8 cellular contexts compared by ENCODE assay signal in genomic region chr12:123971770-123972447, GRCh38. TPM values are rescaled to one million over a fixed set of nuclear protein-coding genes. Genes with fewer than 3 reads are reported as not detected.
DNase-seq lines count a peak whose midpoint lies in the region; FAIRE-seq and TF ChIP-seq lines count a peak whose summit lies in the region.

No MANE protein-coding gene starts in this region.

- no peak for FAIRE-seq in astrocyte (lab: Jason Lieb, UNC)

- TF ChIP-seq EP300 in sigmoid colon (IDR thresholded peaks at IDR 0.05) = no peak

- TF ChIP-seq POLR2A in sigmoid colon (IDR thresholded peaks at IDR 0.05) = no peak

- peak overlapping the region; percentile 99 for H3K4me3 Mint-ChIP-seq in astrocyte (ENCODE audit: unreplicated experiment)

- no peaks in the 10 kb centered on the region for H3K9me3 Mint-ChIP-seq in astrocyte (ENCODE audit: unreplicated experiment)

- DNase-seq in ACHN (peak; percentile 73), GM19238 (ENCODE audit: insufficient read length, low spot score) (peak; percentile 16), HL-60 (ENCODE audit: low read depth in 1 of 2, low spot score in 1 of 2) (no peak), SW480 (ENCODE audit: low spot score) (peak; percentile 65), astrocyte (ENCODE audit: low read depth) (peak; percentile 46), iPS DF 4.7 (ENCODE audit: extremely low read depth, low spot score) (peak; percentile 94), sigmoid colon (peak; percentile 71), hepatic stellate cell (ENCODE audit: low spot score) (no peak)

- H3K4me1 ChIP-seq in astrocyte (ENCODE audit: insufficient read depth, low read length) = peaks cover 28% of the 10 kb centered on the region
- peaks cover 0 to 28% (median 21%) of the 10 kb centered on the region in 4 donors for H3K4me1 ChIP-seq in sigmoid colon

- peak overlapping the region; percentile 86 for H3K9ac ChIP-seq in astrocyte (ENCODE audit: low read length)

- peaks cover 48% of the 10 kb centered on the region for H4K20me1 ChIP-seq in astrocyte (ENCODE audit: insufficient read depth, low read length)

- peak overlapping the region; percentile 94 for H3K4me2 ChIP-seq in astrocyte (ENCODE audit: low read length)

- H3K9me3 ChIP-seq in astrocyte (ENCODE audit: insufficient read depth, low read depth, low read length) (no peaks in the 10 kb centered on the region), sigmoid colon (no peaks in the 10 kb centered on the region)

- peak overlapping the region; percentile 96 for H3K27ac Mint-ChIP-seq in astrocyte (ENCODE audit: unreplicated experiment)

- H2AFZ ChIP-seq in astrocyte (ENCODE audit: low read depth, low read length) = peak overlapping the region; percentile 71

- H3K27me3 ChIP-seq in HL-60 (ENCODE audit: insufficient read depth, poor library complexity, severe bottlenecking) (no peaks in the 10 kb centered on the region), astrocyte (ENCODE audit: insufficient read depth, low read length) (no peaks in the 10 kb centered on the region), sigmoid colon (no peaks in the 10 kb centered on the region)

- H3K27me3 Mint-ChIP-seq in astrocyte (ENCODE audit: low read depth, unreplicated experiment) = peaks cover 4% of the 10 kb centered on the region

- peaks cover 73% of the 10 kb centered on the region for H3K79me2 ChIP-seq in astrocyte (ENCODE audit: insufficient read depth, low read length)

- H3K36me3 ChIP-seq in astrocyte (ENCODE audit: insufficient read depth, low read length) (no peaks in the 10 kb centered on the region), sigmoid colon (no peaks in the 10 kb centered on the region)

- no peak for TF ChIP-seq CTCF in HL-60 (IDR thresholded peaks at IDR 0.05; ENCODE audit: insufficient read depth, low read length)
- TF ChIP-seq CTCF in astrocyte (IDR thresholded peaks at IDR 0.05; ENCODE audit: insufficient read depth, low read depth, low read length) = no peak
- TF ChIP-seq CTCF in sigmoid colon (IDR thresholded peaks at IDR 0.05) = no peak

- H3K4me3 ChIP-seq in HL-60 (replicated peaks; ENCODE audit: insufficient read depth, low read length) = peak overlapping the region; percentile 82
- H3K4me3 ChIP-seq in astrocyte (ENCODE audit: insufficient read depth, low read depth, low read length) = peak overlapping the region; percentile 80
- peak overlapping the region; percentile 64 to 98 (median 90) for H3K4me3 ChIP-seq in sigmoid colon

- in situ Hi-C loops in ACHN (cut with HindIII; ENCODE audit: low pct_ligation_motif_present, low pct_unique_long_range_greater_than_20kb, low sequenced_read_pairs) = no loop called here

- no peak overlapping the region for H3K27ac ChIP-seq in HL-60 (replicated peaks)
- peak overlapping the region; percentile 55 for H3K27ac ChIP-seq in astrocyte (ENCODE audit: low read depth, low read length)
- H3K27ac ChIP-seq in sigmoid colon = peak overlapping the region; percentile 92 to 97 (median 94)

- peaks cover 17% of the 10 kb centered on the region for H3K36me3 Mint-ChIP-seq in astrocyte (ENCODE audit: low read depth, unreplicated experiment)

- peaks cover 23% of the 10 kb centered on the region for H3K4me1 Mint-ChIP-seq in astrocyte (ENCODE audit: low read depth, unreplicated experiment)

- intact Hi-C loops in sigmoid colon (cut with DNase I) = loop anchor here (5.0 kb wide), 1 partner anchor 260 kb away; the partner anchor contains the start of gene ATP6V0A2

- WGBS in sigmoid colon, 2 donors = 1% methylated on average over 54 of the region's 54 CpGs

RNA-seq across cellular contexts. Expression of gene CCDC92, which starts 0.7 kb away (rescaled TPM):
- total RNA-seq in astrocyte (38.9 and 39.8 TPM in 2 replicates), sigmoid colon (10 to 100 TPM; 20.7 to 54.0 (median 29.1) TPM)
- 10 to 100 TPM; 18.5 to 24.0 (median 20.7) TPM for polyA plus RNA-seq in sigmoid colon

RNA-seq across cellular contexts. Expression of gene ZNF664, which starts 1.1 kb away (rescaled TPM):
- total RNA-seq in astrocyte (67.3 and 67.6 TPM in 2 replicates), sigmoid colon (10 to 100 TPM; 43.4 to 71.7 (median 57.2) TPM)
- 10 to 100 TPM; 45.0 to 74.0 (median 62.5) TPM for polyA plus RNA-seq in sigmoid colon

Comparison
In these comparisons a context has a peak if more than half of its experiments do, and no peak if none do; other contexts are left out.
1. DNase-seq: peak in ACHN (single experiment), GM19238 (single experiment), SW480 (single experiment), astrocyte (single experiment), iPS DF 4.7 (single experiment) and sigmoid colon (single experiment); none in HL-60 (0 of 2) and hepatic stellate cell (single experiment).
2. Peak in every context shown above with its lines, with median percentiles within 50 percentile points of each other: H3K4me3 ChIP-seq.